Comparison of ENCODE assay signal across 8 cellular contexts in genomic region chr10:44864637-44865288, GRCh38. TPM values are rescaled to one million over a fixed set of nuclear protein-coding genes. Genes with fewer than 3 reads are reported as not detected.
A peak's percentile ranks its signal among the peaks of the same experiment; 100 is the strongest.
DNase-seq lines count a peak whose midpoint lies in the region; ATAC-seq and TF ChIP-seq lines count a peak whose summit lies in the region.

No MANE protein-coding gene starts in this region.

- no peak for TF ChIP-seq POLR2A in lower leg skin (IDR thresholded peaks at IDR 0.05)

- WGBS in lower leg skin, 2 donors = 0 to 1% methylated on average over 39 to 42 of the region's 42 CpGs

- no peaks in the 10 kb centered on the region for H3K9me3 Mint-ChIP-seq in activated CD4-positive, alpha-beta memory T cell treated with anti-CD3 and anti-CD28 coated beads for 36 hours

- DNase-seq in AG20443 (ENCODE audit: low spot score) (peak; percentile 94), NCI-H510A treated with DMSO at 0.1 percent for 48 hours (lab: John Stamatoyannopoulos, UW) (peak; percentile 64), dorsolateral prefrontal cortex (peak; percentile 81 to 95 (median 92)), lower leg skin (ENCODE audit: low spot score in 2 of 2) (peak; percentile 87 to 98)
- peak; percentile 84 for DNase-seq in activated CD4-positive, alpha-beta memory T cell treated with anti-CD3 and anti-CD28 coated beads for 36 hours
- DNase-seq in stimulated activated CD4-positive, alpha-beta T cell treated with anti-CD3 and anti-CD28 coated beads, Interleukin-4, amount 100 ng/mL, for 24 hours = peak; percentile 86

- peak overlapping the region in 39 of 59 donors; percentile 1 to 80 (median 51) for H3K27ac ChIP-seq in dorsolateral prefrontal cortex

- H3K4me1 Mint-ChIP-seq in activated CD4-positive, alpha-beta memory T cell treated with anti-CD3 and anti-CD28 coated beads for 36 hours (ENCODE audit: low read depth) = peaks cover 7% of the 10 kb centered on the region

- H3K4me3 Mint-ChIP-seq in activated CD4-positive, alpha-beta memory T cell treated with anti-CD3 and anti-CD28 coated beads for 36 hours = peak overlapping the region; percentile 81

- H3K4me3 ChIP-seq in dorsolateral prefrontal cortex (peak overlapping the region; percentile 16 to 74 (median 60)), lower leg skin (ENCODE audit: low read depth, poor library complexity, severe bottlenecking) (peak overlapping the region; percentile 21)

- H3K27me3 ChIP-seq in dorsolateral prefrontal cortex = peaks cover 0 to 7% (median 0%) of the 10 kb centered on the region in 45 donors

- POLR2A ChIA-PET in activated CD4-positive, alpha-beta memory T cell treated with anti-CD3 and anti-CD28 coated beads for 36 hours (lab: Charles Lee) = no interaction called here

- no peaks in the 10 kb centered on the region for H3K36me3 Mint-ChIP-seq in activated CD4-positive, alpha-beta memory T cell treated with anti-CD3 and anti-CD28 coated beads for 36 hours

- ATAC-seq in GM19043 (IDR thresholded peaks at IDR 0.05; ENCODE audit: low read depth, unreplicated experiment) = peak; percentile 88
- peak; percentile 67 for ATAC-seq in HG03378 (IDR thresholded peaks at IDR 0.05; ENCODE audit: unreplicated experiment)

- TF ChIP-seq CTCF in dorsolateral prefrontal cortex (IDR thresholded peaks at IDR 0.05 in 54 of 56, conservative IDR thresholded peaks at IDR 0.05 in 2 of 56; ENCODE audit: low read depth in 1 of 56, partially characterized antibody in 56 of 56) (peak; percentile 68 to 99 (median 97)), lower leg skin (IDR thresholded peaks at IDR 0.05) (peak in 2 of 3 donors; percentile 39 to 88)

- no peak overlapping the region for H3K27ac Mint-ChIP-seq in activated CD4-positive, alpha-beta memory T cell treated with anti-CD3 and anti-CD28 coated beads for 36 hours

- intact Hi-C loops in activated CD4-positive, alpha-beta memory T cell treated with anti-CD3 and anti-CD28 coated beads for 36 hours (cut with micrococcal nuclease) = loop anchor here (2.0 to 10.0 kb wide), 2 partner anchors 480 to 1194 kb away; partner anchors contain the start of gene CXCL12
- intact Hi-C loops in dorsolateral prefrontal cortex (cut with DNase I) (loop anchor here (2.0 to 5.0 kb wide), 5 partner anchors 14 to 1194 kb away; partner anchors contain the start of gene CXCL12 (in 1 of the 2)), lower leg skin (cut with DNase I; ENCODE audit: low total_unique reads) (loop anchor here (5.0 kb wide), 2 partner anchors 477 to 1192 kb away; partner anchors contain the start of gene CXCL12)

- peaks cover 36% of the 10 kb centered on the region for H3K27me3 Mint-ChIP-seq in activated CD4-positive, alpha-beta memory T cell treated with anti-CD3 and anti-CD28 coated beads for 36 hours

- CTCF ChIA-PET in activated CD4-positive, alpha-beta memory T cell treated with anti-CD3 and anti-CD28 coated beads for 36 hours (lab: Charles Lee) = interaction anchor here (0.7 to 3.1 kb wide), 11 partner anchors 8 to 1175 kb away, joined by 3 to 21 read pairs (median 4); no protein-coding TSS in a partner anchor

RNA-seq across cellular contexts. Expression of gene TMEM72, which starts 46.4 kb away (rescaled TPM):
- not detected for total RNA-seq in activated CD4-positive, alpha-beta memory T cell treated with anti-CD3 and anti-CD28 coated beads for 36 hours
- under 1 TPM in 7 of 120 experiments, not detected in 113; 0.13 to 0.46 (median 0.18) TPM for total RNA-seq in dorsolateral prefrontal cortex
- total RNA-seq in lower leg skin = not detected

Comparison
In these comparisons a context has a peak if more than half of its experiments do, and no peak if none do; other contexts are left out.
1. Peak in every context shown above with its lines: DNase-seq, ATAC-seq, H3K4me3 ChIP-seq and H3K27ac ChIP-seq.